In genomic region chr6:78599526-78599925, GRCh38 we compare ENCODE assay signal across 24 cellular contexts.
DNase-seq lines count a peak whose midpoint lies in the region; ATAC-seq and TF ChIP-seq lines count a peak whose summit lies in the region.
"Had no signal": no experiment of that assay in that cellular context is flagged by ENCODE, and none has a peak within 500 bp of the region (broad histone marks: within the 10 kb centered on the region; RNA-seq: fewer than 3 reads in every experiment).

No MANE protein-coding gene starts in this region.

- H3K27ac ChIP-seq in breast epithelium (peak overlapping the region in 1 of 2 donors; percentile 16), RWPE1 (peak overlapping the region; percentile 83), fibroblast of lung (ENCODE audit: insufficient read depth, low read length) (peak overlapping the region; percentile 37)
- H3K27ac ChIP-seq: body of pancreas, C4-2B, colonic mucosa, hepatocyte, lower lobe of right lung, neutrophil, spleen, upper lobe of left lung had no signal

- no peaks in the 10 kb centered on the region for H3K79me2 ChIP-seq in fibroblast of lung (ENCODE audit: control insufficient read depth, insufficient read depth, low read length)
- H3K79me2 ChIP-seq: hepatocyte had no signal

- H3K27ac Mint-ChIP-seq in MCF 10A (ENCODE audit: low read depth, unreplicated experiment) (peak overlapping the region; percentile 86), CD14-positive monocyte (no peak overlapping the region)
- H3K27ac Mint-ChIP-seq: activated naive CD8-positive, alpha-beta T cell treated with anti-CD3 and anti-CD28 coated beads for 36 hours; endodermal cell had no signal

- CTCF ChIA-PET in MCF 10A (lab: Yijun Ruan, JAX) (interaction anchor here (0.7 to 3.6 kb wide), 2 partner anchors 11 to 14 kb away, joined by 4 to 15 read pairs; no protein-coding TSS in a partner anchor), RWPE1 (lab: Yijun Ruan, JAX) (interaction anchor here (0.6 kb wide), 1 partner anchor 166 kb away, joined by 3 read pairs; no protein-coding TSS in a partner anchor)

- TF ChIP-seq POLR2A in breast epithelium (IDR thresholded peaks at IDR 0.05), result no peak

- H3K4me1 ChIP-seq in breast epithelium (no peaks in the 10 kb centered on the region), fibroblast of lung (ENCODE audit: control insufficient read depth, extremely low read depth, insufficient read depth, low read length) (peaks cover 11% of the 10 kb centered on the region)
- H3K4me1 ChIP-seq: body of pancreas, colonic mucosa, lower lobe of right lung, spleen, upper lobe of left lung had no signal

- intact Hi-C loops in MCF 10A (cut with micrococcal nuclease), result no loop called here
- intact Hi-C loops in breast epithelium (cut with DNase I; ENCODE audit: low total_unique reads), result no loop called here
- intact Hi-C loops in CD14-positive monocyte (cut with micrococcal nuclease), result no loop called here

- H3K4me2 ChIP-seq in fibroblast of lung (ENCODE audit: extremely low read depth, insufficient read depth, low read length), result no peak overlapping the region
- H3K4me2 ChIP-seq: hepatocyte had no signal

- H4K20me1 ChIP-seq in fibroblast of lung (ENCODE audit: control insufficient read depth, extremely low read depth, insufficient read depth, low read length), result no peaks in the 10 kb centered on the region

- BruUV-seq in MCF 10A (replicated peaks; lab: Mats Ljungman, UMichigan), result no TSS peak

- no peak overlapping the region for H3K9ac ChIP-seq in fibroblast of lung (ENCODE audit: insufficient read depth, low read length)

- H3K9me3 ChIP-seq in breast epithelium (no peaks in the 10 kb centered on the region), fibroblast of lung (ENCODE audit: control insufficient read depth, insufficient read depth, low read depth, low read length) (no peaks in the 10 kb centered on the region)
- H3K9me3 ChIP-seq: body of pancreas, colonic mucosa, lower lobe of right lung, neutrophil, spleen, upper lobe of left lung had no signal

- peaks cover 8% of the 10 kb centered on the region for H3K9me3 Mint-ChIP-seq in MCF 10A (ENCODE audit: unreplicated experiment)
- peaks cover 0 to 10% (median under 1%) of the 10 kb centered on the region in 7 donors for H3K9me3 Mint-ChIP-seq in CD14-positive monocyte
- H3K9me3 Mint-ChIP-seq: activated naive CD8-positive, alpha-beta T cell treated with anti-CD3 and anti-CD28 coated beads for 36 hours had no signal

- POLR2A ChIA-PET in MCF 10A (lab: Yijun Ruan, JAX), result interaction anchor here (1.2 to 1.5 kb wide), 2 partner anchors 11 to 211 kb away, joined by 5 to 6 read pairs; no protein-coding TSS in a partner anchor
- POLR2A ChIA-PET in RWPE1 (lab: Yijun Ruan, JAX; ENCODE audit: low non-redundant PET), result no interaction called here

- H3K4me1 Mint-ChIP-seq in MCF 10A (ENCODE audit: insufficient read depth, unreplicated experiment) (peaks cover 28% of the 10 kb centered on the region), CD14-positive monocyte (no peaks in the 10 kb centered on the region)
- H3K4me1 Mint-ChIP-seq: activated naive CD8-positive, alpha-beta T cell treated with anti-CD3 and anti-CD28 coated beads for 36 hours had no signal

- H3K27me3 ChIP-seq in breast epithelium (no peaks in the 10 kb centered on the region), fibroblast of lung (ENCODE audit: control insufficient read depth, insufficient read depth, low read length) (no peaks in the 10 kb centered on the region)
- H3K27me3 ChIP-seq: body of pancreas, colonic mucosa, hepatocyte, neutrophil, spleen, upper lobe of left lung had no signal

- ATAC-seq in GM21526 (IDR thresholded peaks at IDR 0.05; ENCODE audit: low FRiP score, unreplicated experiment), result no peak
- ATAC-seq: body of pancreas, lower lobe of right lung had no signal

- DNase-seq in MCF 10A (ENCODE audit: unreplicated experiment) (peak; percentile 9), breast epithelium (ENCODE audit: low spot score in 2 of 2) (no peak), RWPE1 (ENCODE audit: low spot score) (no peak), fibroblast of lung (ENCODE audit: low read depth in 2 of 2) (peak in 1 of 2 donors; percentile 35), occipital lobe (lab: John Stamatoyannopoulos, UW) (no peak), CD14-positive monocyte (ENCODE audit: low spot score) (no peak)
- DNase-seq in stimulated activated CD4-positive, alpha-beta T cell treated with anti-CD3 and anti-CD28 coated beads, Interleukin-2, amount 100 ng/mL, for 48 hours, result no peak
- DNase-seq: 8988T; activated naive CD8-positive, alpha-beta T cell treated with anti-CD3 and anti-CD28 coated beads for 36 hours; body of pancreas; colonic mucosa; endodermal cell; lower lobe of right lung; NCI-H1092; NCI-H2081; NCI-H446 treated with DMSO at 0.1 percent for 48 hours; NK-92 treated with Interleukin-12 subunit alpha and Interleukin-12 subunit beta, amount 100 ng/mL, for 24 hours; RPMI8226; upper lobe of left lung had no signal

- H3K36me3 Mint-ChIP-seq in MCF 10A (ENCODE audit: insufficient read depth, unreplicated experiment) (no peaks in the 10 kb centered on the region), CD14-positive monocyte (no peaks in the 10 kb centered on the region)
- H3K36me3 Mint-ChIP-seq: activated naive CD8-positive, alpha-beta T cell treated with anti-CD3 and anti-CD28 coated beads for 36 hours had no signal

- H2AFZ ChIP-seq in fibroblast of lung (ENCODE audit: low read length), result no peak overlapping the region
- H2AFZ ChIP-seq: hepatocyte had no signal

- H3K4me3 ChIP-seq in breast epithelium (no peak overlapping the region), fibroblast of lung (replicated peaks in 1 of 4; ENCODE audit: control extremely low read depth in 1 of 4, insufficient read depth in 1 of 4, low read depth in 3 of 4, low read length in 4 of 4) (no peak overlapping the region)
- H3K4me3 ChIP-seq: body of pancreas, colonic mucosa, hepatocyte, lower lobe of right lung, spleen, upper lobe of left lung had no signal

- H3K36me3 ChIP-seq in breast epithelium (no peaks in the 10 kb centered on the region), fibroblast of lung (ENCODE audit: control insufficient read depth, insufficient read depth, low read length) (no peaks in the 10 kb centered on the region)
- H3K36me3 ChIP-seq: colonic mucosa, lower lobe of right lung, neutrophil, spleen, upper lobe of left lung had no signal

- H3K27me3 Mint-ChIP-seq in MCF 10A (ENCODE audit: insufficient read depth, unreplicated experiment) (no peaks in the 10 kb centered on the region), CD14-positive monocyte (ENCODE audit: low read depth in 3 of 3) (peaks cover 0 to 2% (median 0%) of the 10 kb centered on the region in 3 donors)
- H3K27me3 Mint-ChIP-seq: activated naive CD8-positive, alpha-beta T cell treated with anti-CD3 and anti-CD28 coated beads for 36 hours had no signal

- H3K4me3 Mint-ChIP-seq in MCF 10A (ENCODE audit: unreplicated experiment) (no peak overlapping the region), CD14-positive monocyte (no peak overlapping the region)
- H3K4me3 Mint-ChIP-seq: activated naive CD8-positive, alpha-beta T cell treated with anti-CD3 and anti-CD28 coated beads for 36 hours; endodermal cell had no signal

- TF ChIP-seq CTCF in MCF 10A (IDR thresholded peaks at IDR 0.05; ENCODE audit: unreplicated experiment) (no peak), breast epithelium (IDR thresholded peaks at IDR 0.05) (no peak), RWPE1 (conservative IDR thresholded peaks at IDR 0.05; ENCODE audit: low read depth) (no peak), fibroblast of lung (conservative IDR thresholded peaks at IDR 0.05 in 1 of 2, IDR thresholded peaks at IDR 0.05 in 1 of 2; ENCODE audit: low read depth in 1 of 2, low read length in 2 of 2) (no peak), CD14-positive monocyte (IDR thresholded peaks at IDR 0.05) (no peak)
